ENCODE assay signal across 26 cellular contexts in genomic region chr16:89063768-89064320, GRCh38.
"Had no signal": no experiment of that assay in that cellular context is flagged by ENCODE, and none has a peak within 500 bp of the region (broad histone marks: within the 10 kb centered on the region; RNA-seq: fewer than 3 reads in every experiment).

No MANE protein-coding gene starts in this region.

- ATAC-seq: left ventricle myocardium superior; mucosa of descending colon; natural killer cell treated with Interleukin-12 subunit alpha and Interleukin-12 subunit beta and Interleukin-15 and Interleukin-18, amount 100 ng/mL, for 72 hours had no signal

- H3K36me3 Mint-ChIP-seq: mesothelial cell of epicardium; naive B cell; natural killer cell treated with Interleukin-12 subunit alpha and Interleukin-12 subunit beta and Interleukin-15 and Interleukin-18, amount 100 ng/mL, for 72 hours; type B pancreatic cell had no signal

- H3K36me3 ChIP-seq: lower lobe of right lung, prostate gland, spleen, stomach, thyroid gland had no signal

- H3K9me3 ChIP-seq: lower lobe of right lung, mucosa of descending colon, prostate gland, spleen, stomach, thyroid gland had no signal

- H3K4me3 Mint-ChIP-seq: mesothelial cell of epicardium; natural killer cell treated with Interleukin-12 subunit alpha and Interleukin-12 subunit beta and Interleukin-15 and Interleukin-18, amount 100 ng/mL, for 72 hours; neural crest cell; type B pancreatic cell had no signal

- DNase-seq: dermis blood vessel endothelial cell; effector memory CD4-positive, alpha-beta T cell; hypothalamus; left ventricle myocardium superior; lower lobe of right lung; mucosa of descending colon; naive B cell; nucleus accumbens; right cardiac atrium; spleen; stimulated activated CD4-positive, alpha-beta T cell treated with anti-CD3 and anti-CD28 coated beads, Interleukin-2, amount 100 ng/mL, for 48 hours; stimulated activated CD8-positive, alpha-beta memory T cell treated with anti-CD3 and anti-CD28 coated beads, Interleukin-4, amount 100 ng/mL, for 48 hours; stimulated activated naive CD4-positive, alpha-beta T cell treated with Interleukin-2 at 50 U/mL for 16 hours; stomach; thyroid gland had no signal

- H3K9me3 Mint-ChIP-seq: mesothelial cell of epicardium; naive B cell; natural killer cell treated with Interleukin-12 subunit alpha and Interleukin-12 subunit beta and Interleukin-15 and Interleukin-18, amount 100 ng/mL, for 72 hours; neural crest cell; type B pancreatic cell had no signal

- H3K27ac Mint-ChIP-seq: mesothelial cell of epicardium; natural killer cell treated with Interleukin-12 subunit alpha and Interleukin-12 subunit beta and Interleukin-15 and Interleukin-18, amount 100 ng/mL, for 72 hours; type B pancreatic cell had no signal

- H3K27ac ChIP-seq: coronary artery, lower lobe of right lung, prostate gland, stomach, thyroid gland had no signal

- H3K27me3 Mint-ChIP-seq: naive B cell; natural killer cell treated with Interleukin-12 subunit alpha and Interleukin-12 subunit beta and Interleukin-15 and Interleukin-18, amount 100 ng/mL, for 72 hours had no signal

- FAIRE-seq: endometrium, frontal cortex, keratinocyte, urothelium cell line had no signal

- H3K4me3 ChIP-seq: coronary artery, lower lobe of right lung, mucosa of descending colon, prostate gland, skin epidermis, spleen, stomach, thyroid gland had no signal

- H3K4me1 ChIP-seq: lower lobe of right lung, prostate gland, thyroid gland had no signal

- H3K27me3 ChIP-seq: thyroid gland had no signal
